9 cellular contexts compared by ENCODE assay signal in genomic region chr9:17578911-17579793, GRCh38. TPM values are rescaled to one million over a fixed set of nuclear protein-coding genes. Genes with fewer than 3 reads are reported as not detected.
DNase-seq lines count a peak whose midpoint lies in the region; ATAC-seq, FAIRE-seq and TF ChIP-seq lines count a peak whose summit lies in the region.
"Had no signal": no experiment of that assay in that cellular context is flagged by ENCODE, and none has a peak within 500 bp of the region (broad histone marks: within the 10 kb centered on the region; RNA-seq: fewer than 3 reads in every experiment).

Gene SH3GL2, plus strand, starts transcription at chr9:17579066.

- POLR2A ChIA-PET in CD8-positive, alpha-beta memory T cell (lab: Charles Lee): no interaction called here

- TF ChIP-seq CTCF in right lobe of liver (IDR thresholded peaks at IDR 0.05): no peak
- no peak for TF ChIP-seq CTCF in suprapubic skin (IDR thresholded peaks at IDR 0.05)

- ATAC-seq in HG03045 (IDR thresholded peaks at IDR 0.05; ENCODE audit: unreplicated experiment) (peak; percentile 47), right lobe of liver (peak; percentile 25 to 59 (median 37))

- peak within 1 kb of the TSS; percentile 13 for H3K4me3 Mint-ChIP-seq in dendritic cell treated with granulocyte-macrophage colony-stimulating factor and Interleukin-4, amounts not matched to agents 40 ng/mL and 50 ng/mL, for 4 days
- peak within 1 kb of the TSS in 1 of 7 donors; percentile 43 for H3K4me3 Mint-ChIP-seq in CD8-positive, alpha-beta memory T cell

- no peak for TF ChIP-seq EP300 in suprapubic skin (IDR thresholded peaks at IDR 0.05)

- no peaks in the 10 kb centered on the region for H3K9me3 Mint-ChIP-seq in dendritic cell treated with granulocyte-macrophage colony-stimulating factor and Interleukin-4, amounts not matched to agents 40 ng/mL and 50 ng/mL, for 4 days
- peaks cover 0 to 16% (median 10%) of the 10 kb centered on the region in 5 donors for H3K9me3 Mint-ChIP-seq in CD8-positive, alpha-beta memory T cell

- no peaks in the 10 kb centered on the region for H3K9me3 ChIP-seq in right lobe of liver
- H3K9me3 ChIP-seq in suprapubic skin: no peaks in the 10 kb centered on the region
- no peaks in the 10 kb centered on the region for H3K9me3 ChIP-seq in CD8-positive, alpha-beta memory T cell (ENCODE audit: low read length)

- H3K4me3 ChIP-seq in right lobe of liver (peak within 1 kb of the TSS; percentile 12 to 50 (median 25)), suprapubic skin (peak within 1 kb of the TSS; percentile 58)
- H3K4me3 ChIP-seq in CD8-positive, alpha-beta memory T cell (ENCODE audit: low read length): no peak within 1 kb of the TSS

- no peaks in the 10 kb centered on the region for H3K36me3 Mint-ChIP-seq in dendritic cell treated with granulocyte-macrophage colony-stimulating factor and Interleukin-4, amounts not matched to agents 40 ng/mL and 50 ng/mL, for 4 days (ENCODE audit: low read depth)
- H3K36me3 Mint-ChIP-seq in CD8-positive, alpha-beta memory T cell: peaks cover 0 to 5% (median 0%) of the 10 kb centered on the region in 3 donors

- peaks cover 47% of the 10 kb centered on the region for H3K27me3 Mint-ChIP-seq in dendritic cell treated with granulocyte-macrophage colony-stimulating factor and Interleukin-4, amounts not matched to agents 40 ng/mL and 50 ng/mL, for 4 days
- H3K27me3 Mint-ChIP-seq in CD8-positive, alpha-beta memory T cell: peaks cover 24 to 30% of the 10 kb centered on the region in 2 donors

- H3K27ac ChIP-seq in right lobe of liver (no peak within 1 kb of the TSS), suprapubic skin (no peak within 1 kb of the TSS)
- H3K27ac ChIP-seq in CD8-positive, alpha-beta memory T cell (ENCODE audit: low read depth, low read length): no peak within 1 kb of the TSS

- CTCF ChIA-PET in CD8-positive, alpha-beta memory T cell (lab: Charles Lee): no interaction called here

- DNase-seq in GM12891 (ENCODE audit: insufficient read length, low spot score) (peak; percentile 47), NCI-H748 treated with DMSO at 0.1 percent for 48 hours (lab: John Stamatoyannopoulos, UW) (peak; percentile 83), right lobe of liver (peak in 2 of 3 donors; percentile 17 to 51), suprapubic skin (ENCODE audit: low spot score in 2 of 2) (no peak), dedifferentiated amniotic fluid mesenchymal stem cell (ENCODE audit: extremely low spot score) (no peak)
- DNase-seq in CD8-positive, alpha-beta memory T cell: no peak

- intact Hi-C loops in dendritic cell treated with granulocyte-macrophage colony-stimulating factor and Interleukin-4, amounts not matched to agents 40 ng/mL and 50 ng/mL, for 4 days (cut with micrococcal nuclease): no loop called here
- intact Hi-C loops in right lobe of liver (cut with DNase I): no loop called here

- FAIRE-seq in GM12891 (lab: Jason Lieb, UNC): peak; percentile 28

- WGBS in right lobe of liver (ENCODE audit: insufficient coverage, low coverage, low lambda C conversion rate, missing lambda C conversion rate): 7% methylated on average over 5 of the region's 109 CpGs
- 4% methylated on average over 10 of the region's 109 CpGs for WGBS in suprapubic skin

- no peak within 1 kb of the TSS for H3K27ac Mint-ChIP-seq in dendritic cell treated with granulocyte-macrophage colony-stimulating factor and Interleukin-4, amounts not matched to agents 40 ng/mL and 50 ng/mL, for 4 days
- H3K27ac Mint-ChIP-seq in CD8-positive, alpha-beta memory T cell: peak within 1 kb of the TSS in 1 of 8 donors; percentile 43

- no peaks in the 10 kb centered on the region for H3K4me1 Mint-ChIP-seq in dendritic cell treated with granulocyte-macrophage colony-stimulating factor and Interleukin-4, amounts not matched to agents 40 ng/mL and 50 ng/mL, for 4 days (ENCODE audit: low read depth)
- peaks cover 0 to 7% (median 4%) of the 10 kb centered on the region in 3 donors for H3K4me1 Mint-ChIP-seq in CD8-positive, alpha-beta memory T cell

- H3K36me3 ChIP-seq in right lobe of liver (no peaks in the 10 kb centered on the region), suprapubic skin (no peaks in the 10 kb centered on the region)
- no peaks in the 10 kb centered on the region for H3K36me3 ChIP-seq in CD8-positive, alpha-beta memory T cell (ENCODE audit: insufficient read depth, low read length)

- H3K4me1 ChIP-seq in right lobe of liver: peaks cover 0 to 12% (median 0%) of the 10 kb centered on the region in 4 donors
- H3K4me1 ChIP-seq in suprapubic skin: peaks cover 15% of the 10 kb centered on the region
- H3K4me1 ChIP-seq in CD8-positive, alpha-beta memory T cell (ENCODE audit: insufficient read depth, low read length): no peaks in the 10 kb centered on the region

- TF ChIP-seq POLR2A in GM12891 (IDR thresholded peaks at IDR 0.05; ENCODE audit: low read depth, low read length) (no peak), right lobe of liver (IDR thresholded peaks at IDR 0.05) (no peak), suprapubic skin (IDR thresholded peaks at IDR 0.05) (no peak)

- H3K27me3 ChIP-seq in right lobe of liver (peaks cover 7 to 11% of the 10 kb centered on the region in 2 donors), suprapubic skin (peaks cover 52% of the 10 kb centered on the region)
- H3K27me3 ChIP-seq in CD8-positive, alpha-beta memory T cell (ENCODE audit: insufficient read depth, low read length, poor library complexity, severe bottlenecking): no peaks in the 10 kb centered on the region

TF ChIP-seq in GM12891, 5 proteins besides CTCF, POLR2A, EP300 and RAD21:
- TF ChIP-seq SPI1 (IDR thresholded peaks at IDR 0.05; ENCODE audit: low read depth, low read length) (no peak), TAF1 (IDR thresholded peaks at IDR 0.05; ENCODE audit: low read depth, low read length) (no peak), POU2F2 (IDR thresholded peaks at IDR 0.05; ENCODE audit: low read depth, low read length) (no peak), POLR2AphosphoS5 (IDR thresholded peaks at IDR 0.05; ENCODE audit: low read depth, low read length) (no peak), PAX5 (IDR thresholded peaks at IDR 0.05; ENCODE audit: insufficient read depth, low read length, severe bottlenecking) (no peak)

RNA-seq across cellular contexts. Expression of gene SH3GL2, which starts in this region (rescaled TPM):
- polyA plus RNA-seq in GM12891 (2012; ENCODE audit: low read depth, missing spikeins): 0.04 TPM
- total RNA-seq in right lobe of liver: under 1 TPM in 2 of 6 experiments, not detected in 4; 0.07 to 0.09 TPM
- not detected for total RNA-seq in suprapubic skin
- total RNA-seq in CD8-positive, alpha-beta memory T cell: not detected
- not detected for polyA plus RNA-seq in CD8-positive, alpha-beta memory T cell
- total RNA-seq: T-helper 2 cell treated with Interferon-gamma antibody and Interleukin-4, amounts not matched to agents 100 ng/mL and 5 ng/mL, for 36 hours had no signal

Comparison
In these comparisons a context has a peak if more than half of its experiments do, and no peak if none do; other contexts are left out.
1. Peak in DNase-seq, ATAC-seq and H3K4me3 ChIP-seq in right lobe of liver; RNA of the gene not detected or under 1 TPM.
2. DNase-seq: peak in GM12891 (single experiment) and NCI-H748 treated with DMSO at 0.1 percent for 48 hours (single experiment); none in suprapubic skin (0 of 2), dedifferentiated amniotic fluid mesenchymal stem cell (single experiment) and CD8-positive, alpha-beta memory T cell (0 of 5).